ENCODE assay signal across 17 cellular contexts in the genomic region with DNA sequence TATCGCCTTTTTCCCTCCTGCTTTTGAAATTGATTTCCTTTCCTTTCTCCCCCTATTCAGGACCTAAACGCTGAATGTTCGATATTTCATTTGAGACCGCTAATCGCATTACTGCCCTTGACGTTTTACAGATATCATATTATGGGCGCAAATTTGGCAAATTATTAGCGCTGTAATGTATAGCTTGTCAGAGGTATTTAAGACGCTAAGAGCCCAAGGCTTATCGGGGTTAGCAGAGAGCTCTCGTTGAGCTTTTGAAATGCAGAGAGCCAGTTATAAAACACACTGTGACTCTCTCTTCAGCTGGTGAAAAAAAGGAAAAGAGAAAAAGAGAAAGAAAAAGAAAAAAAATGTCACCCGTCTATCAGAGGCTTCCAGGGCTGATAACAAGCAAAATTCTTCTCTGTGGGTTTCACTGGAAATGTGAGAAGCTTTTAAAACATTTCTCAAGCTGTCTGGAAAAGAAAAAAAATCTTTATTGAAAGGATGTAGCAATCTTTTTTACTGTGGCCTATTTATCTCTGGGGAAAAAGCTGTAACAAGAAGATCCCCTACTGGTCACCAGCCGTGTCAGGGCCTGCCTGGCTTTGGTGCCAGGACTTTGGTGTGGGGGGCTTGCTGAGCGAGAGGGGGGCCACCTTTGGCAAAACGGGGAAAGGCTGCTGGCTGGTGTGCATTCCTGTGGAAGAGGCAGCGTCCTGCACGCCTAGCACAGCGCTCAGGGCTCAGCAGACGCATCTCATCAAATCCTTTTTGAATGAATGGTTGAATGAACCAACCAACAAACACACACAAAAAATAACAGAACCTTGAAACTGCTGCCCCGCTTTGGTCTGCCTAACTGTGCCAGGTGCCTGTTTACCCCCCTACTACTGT.
DNase-seq lines count a peak whose midpoint lies in the region; ATAC-seq and TF ChIP-seq lines count a peak whose summit lies in the region.
"Had no signal": no experiment of that assay in that cellular context is flagged by ENCODE, and none has a peak within 500 bp of the region (broad histone marks: within the 10 kb centered on the region; RNA-seq: fewer than 3 reads in every experiment).

No MANE protein-coding gene starts in this region.

- no peaks in the 10 kb centered on the region for H3K9me3 ChIP-seq in right cardiac atrium (ENCODE audit: control insufficient read depth, low read length)

- no peaks in the 10 kb centered on the region for H3K4me1 Mint-ChIP-seq in T-helper 2 cell treated with Interferon-gamma antibody and Interleukin-4, amounts not matched to agents 5 μg/mL and 100 μg/mL, for 36 hours (ENCODE audit: low read depth)
- H3K4me1 Mint-ChIP-seq in stimulated activated naive B cell treated with anti-CD40 and anti-IgM and Interleukin-4, amounts not matched to agents 10 μg/mL and 1 μg/mL and 100 μg/mL, for 72 hours: no peaks in the 10 kb centered on the region
- H3K4me1 Mint-ChIP-seq: activated CD4-positive, alpha-beta T cell treated with anti-CD3 and anti-CD28 coated beads, Interleukin-2, amount 10 ng/mL, durations not matched to agents 24 days and 14 days; activated naive CD4-positive, alpha-beta T cell treated with anti-CD3 and anti-CD28 coated beads, Interleukin-2, amount 50 U/mL, for 24 hours had no signal

- H3K4me1 ChIP-seq in right cardiac atrium (ENCODE audit: control insufficient read depth, insufficient read depth, low read length): no peaks in the 10 kb centered on the region
- H3K4me1 ChIP-seq: foreskin keratinocyte had no signal

- no peak overlapping the region for H3K27ac ChIP-seq in right cardiac atrium (ENCODE audit: low read length)
- H3K27ac ChIP-seq: foreskin keratinocyte had no signal

- in situ Hi-C loops in G401 (cut with HindIII; ENCODE audit: low sequenced_read_pairs): no loop called here

- no peaks in the 10 kb centered on the region for H3K27me3 ChIP-seq in right cardiac atrium (ENCODE audit: control insufficient read depth, insufficient read depth)

- H3K4me3 ChIP-seq in right cardiac atrium (ENCODE audit: low read length) (peak overlapping the region; percentile 35), choroid plexus epithelial cell (ENCODE audit: low read depth, low read length) (peak overlapping the region; percentile 7)

- no peak for ATAC-seq in right cardiac atrium
- ATAC-seq in stimulated activated naive B cell treated with anti-CD40 and anti-IgM and Interleukin-4, amounts not matched to agents 10 μg/mL and 1 μg/mL and 100 μg/mL, for 72 hours (replicated peaks): no peak
- ATAC-seq: foreskin keratinocyte had no signal

- H3K4me3 Mint-ChIP-seq in T-helper 2 cell treated with Interferon-gamma antibody and Interleukin-4, amounts not matched to agents 5 μg/mL and 100 μg/mL, for 36 hours: no peak overlapping the region
- no peak overlapping the region for H3K4me3 Mint-ChIP-seq in stimulated activated naive B cell treated with anti-CD40 and anti-IgM and Interleukin-4, amounts not matched to agents 10 μg/mL and 1 μg/mL and 100 μg/mL, for 72 hours
- H3K4me3 Mint-ChIP-seq: activated CD4-positive, alpha-beta T cell treated with anti-CD3 and anti-CD28 coated beads, Interleukin-2, amount 10 ng/mL, durations not matched to agents 24 days and 14 days; activated naive CD4-positive, alpha-beta T cell treated with anti-CD3 and anti-CD28 coated beads, Interleukin-2, amount 50 U/mL, for 24 hours; CD4-positive, alpha-beta T cell; neural crest cell had no signal

- H3K9me3 Mint-ChIP-seq in T-helper 2 cell treated with Interferon-gamma antibody and Interleukin-4, amounts not matched to agents 5 μg/mL and 100 μg/mL, for 36 hours: no peaks in the 10 kb centered on the region
- no peaks in the 10 kb centered on the region for H3K9me3 Mint-ChIP-seq in stimulated activated naive B cell treated with anti-CD40 and anti-IgM and Interleukin-4, amounts not matched to agents 10 μg/mL and 1 μg/mL and 100 μg/mL, for 72 hours
- H3K9me3 Mint-ChIP-seq: activated CD4-positive, alpha-beta T cell treated with anti-CD3 and anti-CD28 coated beads, Interleukin-2, amount 10 ng/mL, durations not matched to agents 24 days and 14 days; activated naive CD4-positive, alpha-beta T cell treated with anti-CD3 and anti-CD28 coated beads, Interleukin-2, amount 50 U/mL, for 24 hours; CD4-positive, alpha-beta T cell; neural crest cell had no signal

- peak; percentile 14 for TF ChIP-seq CTCF in choroid plexus epithelial cell (conservative IDR thresholded peaks at IDR 0.05; ENCODE audit: low read depth, low read length)

- H3K27ac Mint-ChIP-seq in T-helper 2 cell treated with Interferon-gamma antibody and Interleukin-4, amounts not matched to agents 5 μg/mL and 100 μg/mL, for 36 hours: no peak overlapping the region
- H3K27ac Mint-ChIP-seq in stimulated activated naive B cell treated with anti-CD40 and anti-IgM and Interleukin-4, amounts not matched to agents 10 μg/mL and 1 μg/mL and 100 μg/mL, for 72 hours: no peak overlapping the region
- H3K27ac Mint-ChIP-seq: activated CD4-positive, alpha-beta T cell treated with anti-CD3 and anti-CD28 coated beads, Interleukin-2, amount 10 ng/mL, durations not matched to agents 24 days and 14 days; activated naive CD4-positive, alpha-beta T cell treated with anti-CD3 and anti-CD28 coated beads, Interleukin-2, amount 50 U/mL, for 24 hours; CD4-positive, alpha-beta T cell had no signal

- H3K27me3 Mint-ChIP-seq in T-helper 2 cell treated with Interferon-gamma antibody and Interleukin-4, amounts not matched to agents 5 μg/mL and 100 μg/mL, for 36 hours (ENCODE audit: low read depth): no peaks in the 10 kb centered on the region
- no peaks in the 10 kb centered on the region for H3K27me3 Mint-ChIP-seq in stimulated activated naive B cell treated with anti-CD40 and anti-IgM and Interleukin-4, amounts not matched to agents 10 μg/mL and 1 μg/mL and 100 μg/mL, for 72 hours
- H3K27me3 Mint-ChIP-seq: activated CD4-positive, alpha-beta T cell treated with anti-CD3 and anti-CD28 coated beads, Interleukin-2, amount 10 ng/mL, durations not matched to agents 24 days and 14 days; activated naive CD4-positive, alpha-beta T cell treated with anti-CD3 and anti-CD28 coated beads, Interleukin-2, amount 50 U/mL, for 24 hours; CD4-positive, alpha-beta T cell had no signal

- DNase-seq in right cardiac atrium (no peak), cardiac septum (ENCODE audit: low spot score) (no peak), choroid plexus epithelial cell (ENCODE audit: low read depth) (peak; percentile 26), left kidney (ENCODE audit: low read depth, low spot score) (peak; percentile 34), NCI-H1417 treated with DMSO at 0.1 percent for 48 hours (lab: John Stamatoyannopoulos, UW) (no peak), G401 (ENCODE audit: low spot score) (no peak)
- no peak for DNase-seq in T-helper 2 cell treated with Interferon-gamma antibody and Interleukin-4, amounts not matched to agents 5 μg/mL and 100 μg/mL, for 36 hours (ENCODE audit: low spot score)
- no peak for DNase-seq in stimulated activated naive B cell treated with anti-CD40 and anti-IgM and Interleukin-4, amounts not matched to agents 10 μg/mL and 1 μg/mL and 100 μg/mL, for 72 hours
- DNase-seq: activated CD4-positive, alpha-beta T cell treated with anti-CD3 and anti-CD28 coated beads, Interleukin-2, amount 10 ng/mL, durations not matched to agents 24 days and 14 days; activated T-cell treated with anti-CD3 and anti-CD28 coated beads, Interleukin-2, amount 50 U/mL, for 1 hour; CD4-positive, alpha-beta T cell; DMS79; foreskin keratinocyte; NCI-H446; SIG-M5 had no signal

- H3K36me3 Mint-ChIP-seq in T-helper 2 cell treated with Interferon-gamma antibody and Interleukin-4, amounts not matched to agents 5 μg/mL and 100 μg/mL, for 36 hours (ENCODE audit: low read depth): no peaks in the 10 kb centered on the region
- H3K36me3 Mint-ChIP-seq in stimulated activated naive B cell treated with anti-CD40 and anti-IgM and Interleukin-4, amounts not matched to agents 10 μg/mL and 1 μg/mL and 100 μg/mL, for 72 hours: no peaks in the 10 kb centered on the region
- H3K36me3 Mint-ChIP-seq: activated naive CD4-positive, alpha-beta T cell treated with anti-CD3 and anti-CD28 coated beads, Interleukin-2, amount 50 U/mL, for 24 hours had no signal

- WGBS in right cardiac atrium: 33% methylated on average over 20 of the region's 20 CpGs

- intact Hi-C loops in right cardiac atrium (cut with DNase I) (no loop called here), cardiac septum (cut with DNase I) (no loop called here)

Comparison
In these comparisons a context has a peak if more than half of its experiments do, and no peak if none do; other contexts are left out.
1. DNase-seq: peak in choroid plexus epithelial cell (single experiment) and left kidney (single experiment); none in right cardiac atrium (0 of 3), cardiac septum (single experiment), T-helper 2 cell treated with Interferon-gamma antibody and Interleukin-4, amounts not matched to agents 5 μg/mL and 100 μg/mL, for 36 hours (single experiment), NCI-H1417 treated with DMSO at 0.1 percent for 48 hours (single experiment), stimulated activated naive B cell treated with anti-CD40 and anti-IgM and Interleukin-4, amounts not matched to agents 10 μg/mL and 1 μg/mL and 100 μg/mL, for 72 hours (single experiment) and G401 (single experiment).